11 cellular contexts compared by ENCODE assay signal in genomic region chr17:29150191-29150590, GRCh38. TPM values are rescaled to one million over a fixed set of nuclear protein-coding genes. Genes with fewer than 3 reads are reported as not detected.
DNase-seq lines count a peak whose midpoint lies in the region; ATAC-seq and TF ChIP-seq lines count a peak whose summit lies in the region.
"Had no signal": no experiment of that assay in that cellular context is flagged by ENCODE, and none has a peak within 500 bp of the region (broad histone marks: within the 10 kb centered on the region; RNA-seq: fewer than 3 reads in every experiment).

No MANE protein-coding gene starts in this region.

- no peak for TF ChIP-seq POLR2A in HCT116 (IDR thresholded peaks at IDR 0.05; ENCODE audit: borderline replicate concordance, extremely low read depth, insufficient read depth, insufficient read length)
- no peak for TF ChIP-seq POLR2A in esophagus squamous epithelium (IDR thresholded peaks at IDR 0.05)
- no peak for TF ChIP-seq POLR2A in sigmoid colon (IDR thresholded peaks at IDR 0.05)

- ATAC-seq in HCT116, result no peak
- ATAC-seq: activated naive CD4-positive, alpha-beta T cell treated with anti-CD3 and anti-CD28 coated beads, Interleukin-2, amount 50 U/mL, for 72 hours had no signal

- RAD21 ChIA-PET in HCT116 (lab: Charles Lee; ENCODE audit: low non-redundant PET in 1 of 2, low total read pairs in 2 of 2, uncharacterized antibody in 2 of 2, unreplicated experiment in 2 of 2), result interaction anchor here (0.8 to 2.1 kb wide), 3 partner anchors 27 to 70 kb away, joined by 3 to 6 read pairs (median 4); no protein-coding TSS in a partner anchor

- intact Hi-C loops in HCT116 (cut with micrococcal nuclease) (no loop called here), esophagus squamous epithelium (cut with DNase I) (loop anchor here (10.0 kb wide), 1 partner anchor 145 kb away; the partner anchor contains the start of gene NUFIP2), sigmoid colon (cut with DNase I) (no loop called here)

- H3K9me2 ChIP-seq in HCT116 (ENCODE audit: insufficient read depth), result no peaks in the 10 kb centered on the region

- no peaks in the 10 kb centered on the region for H4K20me1 ChIP-seq in HCT116 (ENCODE audit: insufficient read depth)

- BruUV-seq in HCT116 (replicated peaks; lab: Mats Ljungman, UMichigan), result no TSS peak

- CTCF ChIA-PET in HCT116 (lab: Charles Lee), result interaction anchor here (0.7 to 6.2 kb wide), 6 partner anchors 26 to 142 kb away, joined by 3 to 127 read pairs (median 8); partner anchors contain the start of gene MYO18A

- no peak for DNase-seq in HCT116 (ENCODE audit: low read depth, low spot score)
- DNase-seq in SK-MEL-5 (ENCODE audit: low read depth, low spot score), result peak; percentile 43
- DNase-seq in esophagus squamous epithelium (lab: John Stamatoyannopoulos, UW), result no peak
- DNase-seq in sigmoid colon, result no peak
- DNase-seq in NCI-H1092 treated with DMSO at 0.1 percent for 48 hours (lab: John Stamatoyannopoulos, UW), result no peak
- no peak for DNase-seq in kidney glomerular epithelial cell (lab: John Stamatoyannopoulos, UW)
- no peak for DNase-seq in stimulated activated CD4-positive, alpha-beta T cell treated with anti-CD3 and anti-CD28 coated beads, Interleukin-4, amount 100 ng/mL, for 24 hours
- DNase-seq in SK-N-DZ (ENCODE audit: low spot score), result no peak
- DNase-seq: islet precursor cell; stimulated activated CD8-positive, alpha-beta memory T cell treated with anti-CD3 and anti-CD28 coated beads, Interleukin-4, amount 100 ng/mL, for 48 hours had no signal

- no peak overlapping the region for H3K9ac ChIP-seq in HCT116 (ENCODE audit: low read length)

- H3K79me2 ChIP-seq in HCT116 (ENCODE audit: insufficient read depth, low read length), result peaks cover 34% of the 10 kb centered on the region; the same call in 1 of the 2 replicates

- H3K27me3 ChIP-seq in HCT116 (ENCODE audit: insufficient read depth, low read length) (no peaks in the 10 kb centered on the region), esophagus squamous epithelium (no peaks in the 10 kb centered on the region), sigmoid colon (no peaks in the 10 kb centered on the region)

- TF ChIP-seq EP300 in sigmoid colon (IDR thresholded peaks at IDR 0.05), result no peak

- in situ Hi-C loops in SK-MEL-5 (cut with HindIII; ENCODE audit: low pct_unique_long_range_greater_than_20kb, low sequenced_read_pairs), result no loop called here

- H2AFZ ChIP-seq in HCT116 (ENCODE audit: low read depth, low read length, poor library complexity, severe bottlenecking), result no peak overlapping the region

- TF ChIP-seq RAD21 in HCT116 (IDR thresholded peaks at IDR 0.05; ENCODE audit: low read depth), result no peak

- H3K9me3 ChIP-seq in HCT116 (ENCODE audit: control insufficient read depth in 1 of 2, insufficient read depth in 1 of 2, low read depth in 1 of 2, low read length in 2 of 2) (no peaks in the 10 kb centered on the region), esophagus squamous epithelium (no peaks in the 10 kb centered on the region), sigmoid colon (no peaks in the 10 kb centered on the region)

- 0% methylated on average over 1 of the region's 2 CpGs; no CpG with 5 or more reads in 1 of the 2 donors for WGBS in esophagus squamous epithelium, 2 donors
- WGBS in sigmoid colon, 2 donors, result 80 to 82% methylated on average over 2 of the region's 2 CpGs

- H3K4me3 ChIP-seq in HCT116 (replicated peaks in 1 of 2; ENCODE audit: low read depth in 1 of 2, low read length in 2 of 2) (no peak overlapping the region), esophagus squamous epithelium (no peak overlapping the region), sigmoid colon (no peak overlapping the region)

- POLR2A ChIA-PET in HCT116 (lab: Charles Lee), result interaction anchor here (0.9 to 1.4 kb wide), 4 partner anchors 22 to 141 kb away, joined by 3 to 4 read pairs (median 4); no protein-coding TSS in a partner anchor

- H3K4me1 ChIP-seq in HCT116 (ENCODE audit: control insufficient read depth in 1 of 2, insufficient read depth in 2 of 2, low read length in 2 of 2) (peaks cover 81 to 96% of the 10 kb centered on the region in 2 experiments), esophagus squamous epithelium (peaks cover 34 to 76% (median 54%) of the 10 kb centered on the region in 3 donors), sigmoid colon (peaks cover 0 to 38% (median 25%) of the 10 kb centered on the region in 4 donors)

- H3K27ac ChIP-seq in HCT116 (ENCODE audit: low read depth, low read length), result peak overlapping the region; percentile 81
- H3K27ac ChIP-seq in esophagus squamous epithelium, result peak overlapping the region; percentile 82 to 90 (median 88)
- peak overlapping the region in 3 of 4 donors; percentile 14 to 83 (median 79) for H3K27ac ChIP-seq in sigmoid colon

- peak overlapping the region; percentile 84 for H3K4me2 ChIP-seq in HCT116 (ENCODE audit: low read length)

- no peaks in the 10 kb centered on the region for H3K36me3 ChIP-seq in HCT116 (ENCODE audit: control insufficient read depth in 1 of 2, insufficient read depth in 2 of 2, low read length in 2 of 2)
- peaks cover 0 to 4% (median 0%) of the 10 kb centered on the region in 3 donors for H3K36me3 ChIP-seq in esophagus squamous epithelium
- H3K36me3 ChIP-seq in sigmoid colon, result no peaks in the 10 kb centered on the region

- TF ChIP-seq CTCF in HCT116 (IDR thresholded peaks at IDR 0.05 in 2 of 3, conservative IDR thresholded peaks at IDR 0.05 in 1 of 3; ENCODE audit: borderline replicate concordance in 1 of 3, insufficient read depth in 1 of 3, low read depth in 2 of 3, low read length in 2 of 3) (no peak), esophagus squamous epithelium (IDR thresholded peaks at IDR 0.05) (no peak), sigmoid colon (IDR thresholded peaks at IDR 0.05) (no peak)

TF ChIP-seq in HCT116, 20 proteins besides CTCF, POLR2A, EP300 and RAD21 (continues in another document):
- no peak for TF ChIP-seq REST (IDR thresholded peaks at IDR 0.05; ENCODE audit: low read depth)
- TF ChIP-seq FOSL1 (IDR thresholded peaks at IDR 0.05; ENCODE audit: low read depth), result no peak
- no peak for TF ChIP-seq MAX (IDR thresholded peaks at IDR 0.05)
- no peak for TF ChIP-seq ZNF274 (IDR thresholded peaks at IDR 0.05; ENCODE audit: low read depth, low read length)
- TF ChIP-seq ZBTB33 (IDR thresholded peaks at IDR 0.05; ENCODE audit: extremely low read depth, insufficient replicate concordance, low read length), result no peak
- TF ChIP-seq YY1 (IDR thresholded peaks at IDR 0.05; ENCODE audit: extremely low read depth, insufficient replicate concordance, low read depth, low read length), result no peak
- no peak for TF ChIP-seq EGR1 (IDR thresholded peaks at IDR 0.05; ENCODE audit: low read depth)
- no peak for TF ChIP-seq TCF7L2 (IDR thresholded peaks at IDR 0.05; ENCODE audit: borderline replicate concordance, extremely low read depth, insufficient read depth, insufficient read length)
- no peak for TF ChIP-seq ZFX (IDR thresholded peaks at IDR 0.05)

RNA-seq across cellular contexts. Expression of gene MYO18A, which starts 30.0 kb away (rescaled TPM):
- total RNA-seq in HCT116 (2021; ENCODE audit: unreplicated experiment) (37.2 TPM), esophagus squamous epithelium (10 to 100 TPM; 44.0 to 74.9 (median 68.5) TPM), sigmoid colon (10 to 100 TPM; 28.2 to 90.3 (median 53.4) TPM)
- polyA plus RNA-seq in HCT116 (2012), result 33.8 and 36.0 TPM in 2 replicates
- 14.9 and 16.3 TPM in 2 replicates for total RNA-seq in SK-MEL-5 (2014; rRNA removed; shearing (Covaris generic))
- 20.0 and 26.4 TPM in 2 replicates for polyA plus RNA-seq in SK-MEL-5 (2015; cell fraction: cytosol; rRNA removed)
- polyA plus RNA-seq in SK-MEL-5 (2015; cell fraction: nucleus; rRNA removed), result 63.4 and 87.6 TPM in 2 replicates
- 10 to 100 TPM; 24.0 to 92.6 (median 39.8) TPM for polyA plus RNA-seq in sigmoid colon
- polyA plus RNA-seq in SK-N-DZ (2014; cell fraction: cytosol; rRNA removed), result 13.9 and 15.3 TPM in 2 replicates
- 20.9 and 42.8 TPM in 2 replicates for polyA plus RNA-seq in SK-N-DZ (2014; cell fraction: nucleus; rRNA removed)
